In genomic region chr3:20317616-20318015, GRCh38 we compare ENCODE assay signal across 31 cellular contexts.
"Had no signal": no experiment of that assay in that cellular context is flagged by ENCODE, and none has a peak within 500 bp of the region (broad histone marks: within the 10 kb centered on the region; RNA-seq: fewer than 3 reads in every experiment).

No MANE protein-coding gene starts in this region.

- H3K36me3 ChIP-seq: breast epithelium, cardiac muscle cell, colonic mucosa had no signal

- H3K36me3 Mint-ChIP-seq: activated naive CD4-positive, alpha-beta T cell treated with anti-CD3 and anti-CD28 coated beads, Interleukin-2, amount 10 ng/mL, durations not matched to agents 7 days and 5 days; activated naive CD4-positive, alpha-beta T cell treated with anti-CD3 and anti-CD28 coated beads, Interleukin-2, amount 50 U/mL, for 72 hours; activated naive CD8-positive, alpha-beta T cell treated with anti-CD3 and anti-CD28 coated beads, Interleukin-2, amount 10 ng/mL, durations not matched to agents 7 days and 5 days; brain had no signal

- H3K4me3 ChIP-seq: breast epithelium, cardiac muscle cell, colonic mucosa, dorsolateral prefrontal cortex had no signal

- H3K4me1 Mint-ChIP-seq: activated CD4-positive, alpha-beta memory T cell treated with anti-CD3 and anti-CD28 coated beads, Interleukin-2, amount 10 ng/mL, durations not matched to agents 7 days and 5 days; activated CD4-positive, alpha-beta T cell treated with anti-CD3 and anti-CD28 coated beads, Interleukin-2, amount 10 ng/mL, durations not matched to agents 7 days and 5 days; activated naive CD4-positive, alpha-beta T cell treated with anti-CD3 and anti-CD28 coated beads, Interleukin-2, amount 10 ng/mL, durations not matched to agents 7 days and 5 days; activated naive CD8-positive, alpha-beta T cell treated with anti-CD3 and anti-CD28 coated beads, Interleukin-2, amount 10 ng/mL, durations not matched to agents 7 days and 5 days; T-helper 17 cell had no signal

- H3K27ac Mint-ChIP-seq: activated CD4-positive, alpha-beta memory T cell treated with anti-CD3 and anti-CD28 coated beads, Interleukin-2, amount 10 ng/mL, durations not matched to agents 7 days and 5 days; activated CD4-positive, alpha-beta T cell treated with anti-CD3 and anti-CD28 coated beads, Interleukin-2, amount 10 ng/mL, durations not matched to agents 7 days and 5 days; activated naive CD4-positive, alpha-beta T cell treated with anti-CD3 and anti-CD28 coated beads, Interleukin-2, amount 10 ng/mL, durations not matched to agents 7 days and 5 days; activated naive CD4-positive, alpha-beta T cell treated with anti-CD3 and anti-CD28 coated beads, Interleukin-2, amount 50 U/mL, for 72 hours; activated naive CD8-positive, alpha-beta T cell treated with anti-CD3 and anti-CD28 coated beads, Interleukin-2, amount 10 ng/mL, durations not matched to agents 7 days and 5 days; activated T-cell treated with anti-CD3 and anti-CD28 coated beads, Interleukin-2, amount 50 U/mL, for 24 hours; brain; dendritic cell treated with granulocyte-macrophage colony-stimulating factor and Interleukin-4, amounts not matched to agents 40 ng/mL and 50 ng/mL, for 4 days; endodermal cell; T-helper 17 cell; T-helper 2 cell treated with Interferon-gamma antibody and Interleukin-4, amounts not matched to agents 5 μg/mL and 100 μg/mL, for 36 hours had no signal

- H3K27me3 Mint-ChIP-seq: activated CD4-positive, alpha-beta memory T cell treated with anti-CD3 and anti-CD28 coated beads, Interleukin-2, amount 10 ng/mL, durations not matched to agents 7 days and 5 days; activated CD4-positive, alpha-beta T cell treated with anti-CD3 and anti-CD28 coated beads, Interleukin-2, amount 10 ng/mL, durations not matched to agents 7 days and 5 days; activated naive CD4-positive, alpha-beta T cell treated with anti-CD3 and anti-CD28 coated beads, Interleukin-2, amount 10 ng/mL, durations not matched to agents 7 days and 5 days; activated naive CD8-positive, alpha-beta T cell treated with anti-CD3 and anti-CD28 coated beads, Interleukin-2, amount 10 ng/mL, durations not matched to agents 7 days and 5 days; activated T-cell treated with anti-CD3 and anti-CD28 coated beads, Interleukin-2, amount 50 U/mL, for 24 hours; brain; dendritic cell treated with granulocyte-macrophage colony-stimulating factor and Interleukin-4, amounts not matched to agents 40 ng/mL and 50 ng/mL, for 4 days had no signal

- H3K9me3 ChIP-seq: breast epithelium, colonic mucosa had no signal

- H3K27me3 ChIP-seq: breast epithelium, cardiac muscle cell, colonic mucosa, dorsolateral prefrontal cortex had no signal

- H3K4me1 ChIP-seq: breast epithelium, colonic mucosa had no signal

- ATAC-seq: activated naive CD4-positive, alpha-beta T cell treated with anti-CD3 and anti-CD28 coated beads, Interleukin-2, amount 50 U/mL, for 72 hours; activated T-cell treated with anti-CD3 and anti-CD28 coated beads, Interleukin-2, amount 50 U/mL, for 72 hours; esophagus mucosa; T-helper 17 cell had no signal

- DNase-seq: activated CD4-positive, alpha-beta memory T cell treated with anti-CD3 and anti-CD28 coated beads, Interleukin-2, amount 10 ng/mL, durations not matched to agents 7 days and 5 days; activated CD4-positive, alpha-beta T cell treated with anti-CD3 and anti-CD28 coated beads for 1 hour; activated CD4-positive, alpha-beta T cell treated with anti-CD3 and anti-CD28 coated beads for 4 hours; activated CD4-positive, alpha-beta T cell treated with anti-CD3 and anti-CD28 coated beads, Interleukin-2, amount 10 ng/mL, durations not matched to agents 7 days and 5 days; activated CD4-positive, alpha-beta T cell treated with anti-CD3 and anti-CD28 coated beads, Interleukin-2, amount 50 U/mL, for 4 hours; activated CD8-positive, alpha-beta memory T cell treated with anti-CD3 and anti-CD28 coated beads, Interleukin-2, amount 50 U/mL, for 48 hours; activated gamma-delta T cell; activated naive CD4-positive, alpha-beta T cell; activated naive CD4-positive, alpha-beta T cell treated with anti-CD3 and anti-CD28 coated beads, Interleukin-2, amount 10 ng/mL, durations not matched to agents 7 days and 5 days; activated naive CD8-positive, alpha-beta T cell treated with anti-CD3 and anti-CD28 coated beads, Interleukin-2, amount 10 ng/mL, durations not matched to agents 7 days and 5 days; activated T-cell treated with anti-CD3 and anti-CD28 coated beads for 4 hours; activated T-cell treated with anti-CD3 and anti-CD28 coated beads, Interleukin-2, amount 50 U/mL, for 24 hours; activated T-cell treated with anti-CD3 and anti-CD28 coated beads, Interleukin-2, amount 50 U/mL, for 72 hours; central memory CD4-positive, alpha-beta T cell; cerebellar nuclear complex; colonic mucosa; dorsolateral prefrontal cortex; effector memory CD4-positive, alpha-beta T cell; endodermal cell; foreskin fibroblast; head of caudate nucleus; T-helper 1 cell; T-helper 17 cell; T1000 had no signal

- H3K4me3 Mint-ChIP-seq: activated CD4-positive, alpha-beta memory T cell treated with anti-CD3 and anti-CD28 coated beads, Interleukin-2, amount 10 ng/mL, durations not matched to agents 7 days and 5 days; activated CD4-positive, alpha-beta T cell treated with anti-CD3 and anti-CD28 coated beads, Interleukin-2, amount 10 ng/mL, durations not matched to agents 7 days and 5 days; activated naive CD4-positive, alpha-beta T cell treated with anti-CD3 and anti-CD28 coated beads, Interleukin-2, amount 10 ng/mL, durations not matched to agents 7 days and 5 days; activated naive CD8-positive, alpha-beta T cell treated with anti-CD3 and anti-CD28 coated beads, Interleukin-2, amount 10 ng/mL, durations not matched to agents 7 days and 5 days; activated T-cell treated with anti-CD3 and anti-CD28 coated beads, Interleukin-2, amount 50 U/mL, for 24 hours; activated T-cell treated with anti-CD3 and anti-CD28 coated beads, Interleukin-2, amount 50 U/mL, for 72 hours; brain; dendritic cell treated with granulocyte-macrophage colony-stimulating factor and Interleukin-4, amounts not matched to agents 40 ng/mL and 50 ng/mL, for 4 days; endodermal cell; T-helper 17 cell; T-helper 2 cell treated with Interferon-gamma antibody and Interleukin-4, amounts not matched to agents 5 μg/mL and 100 μg/mL, for 36 hours had no signal

- H3K9me3 Mint-ChIP-seq: activated CD4-positive, alpha-beta memory T cell treated with anti-CD3 and anti-CD28 coated beads, Interleukin-2, amount 10 ng/mL, durations not matched to agents 7 days and 5 days; activated CD4-positive, alpha-beta T cell treated with anti-CD3 and anti-CD28 coated beads, Interleukin-2, amount 10 ng/mL, durations not matched to agents 7 days and 5 days; activated naive CD4-positive, alpha-beta T cell treated with anti-CD3 and anti-CD28 coated beads, Interleukin-2, amount 10 ng/mL, durations not matched to agents 7 days and 5 days; activated naive CD8-positive, alpha-beta T cell treated with anti-CD3 and anti-CD28 coated beads, Interleukin-2, amount 10 ng/mL, durations not matched to agents 7 days and 5 days; activated T-cell treated with anti-CD3 and anti-CD28 coated beads, Interleukin-2, amount 50 U/mL, for 24 hours; activated T-cell treated with anti-CD3 and anti-CD28 coated beads, Interleukin-2, amount 50 U/mL, for 72 hours; dendritic cell treated with granulocyte-macrophage colony-stimulating factor and Interleukin-4, amounts not matched to agents 40 ng/mL and 50 ng/mL, for 4 days; endodermal cell; T-helper 2 cell treated with Interferon-gamma antibody and Interleukin-4, amounts not matched to agents 5 μg/mL and 100 μg/mL, for 36 hours had no signal

- H3K27ac ChIP-seq: breast epithelium, cardiac muscle cell, colonic mucosa, dorsolateral prefrontal cortex had no signal
